ENCODE assay signal across 23 cellular contexts in the genomic region with DNA sequence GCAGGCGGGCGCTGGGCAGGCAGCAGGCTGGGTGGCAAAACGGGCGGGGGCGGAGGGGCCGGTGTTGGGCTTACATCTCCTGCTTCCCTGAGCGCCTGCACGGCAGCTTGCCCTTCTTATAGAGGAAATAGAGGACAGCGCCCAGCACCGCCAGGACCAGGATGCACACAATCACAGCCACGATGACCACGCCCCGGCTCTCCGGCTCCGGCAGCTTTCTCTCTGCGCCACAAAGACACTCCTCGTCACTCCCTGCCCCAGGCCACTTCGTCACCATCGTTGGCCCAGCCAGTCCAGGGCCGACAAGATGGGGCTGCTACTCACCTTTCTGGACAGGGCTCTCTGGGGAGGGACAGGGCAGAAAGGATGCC. TPM values are rescaled to one million over a fixed set of nuclear protein-coding genes. Genes with fewer than 3 reads are reported as not detected.
DNase-seq lines count a peak whose midpoint lies in the region; ATAC-seq and TF ChIP-seq lines count a peak whose summit lies in the region.
"Had no signal": no experiment of that assay in that cellular context is flagged by ENCODE, and none has a peak within 500 bp of the region (broad histone marks: within the 10 kb centered on the region; RNA-seq: fewer than 3 reads in every experiment).

No MANE protein-coding gene starts in this region.

- H3K9ac ChIP-seq in mesendoderm (ENCODE audit: low read length) = no peak overlapping the region
- H3K9ac ChIP-seq: BLaER1 had no signal

- H3K27ac ChIP-seq in right cardiac atrium (ENCODE audit: low read length) (no peak overlapping the region), right atrium auricular region (peak overlapping the region in 1 of 2 donors; percentile 31), mesendoderm (ENCODE audit: low read depth, low read length) (no peak overlapping the region)
- H3K27ac ChIP-seq: BLaER1, neutrophil had no signal

- H3K27me3 ChIP-seq in right cardiac atrium (ENCODE audit: control insufficient read depth, insufficient read depth) (no peaks in the 10 kb centered on the region), right atrium auricular region (no peaks in the 10 kb centered on the region), mesendoderm (ENCODE audit: insufficient read depth, low read length, poor library complexity) (no peaks in the 10 kb centered on the region)
- H3K27me3 ChIP-seq: BLaER1 had no signal

- no peak overlapping the region for H3K23ac ChIP-seq in mesendoderm (ENCODE audit: low read length)

- H3K56ac ChIP-seq in mesendoderm (ENCODE audit: low read length) = peak overlapping the region; percentile 51

- no peaks in the 10 kb centered on the region for H3K79me2 ChIP-seq in mesendoderm (ENCODE audit: control insufficient read depth, insufficient read depth, low read length)

- 64% methylated on average over 20 of the region's 20 CpGs for WGBS in right cardiac atrium
- no CpG with 5 or more reads among the region's 20 CpGs for WGBS in mesendoderm (ENCODE audit: extremely low coverage, insufficient coverage, low lambda C conversion rate)

- no peak overlapping the region for H3K18ac ChIP-seq in mesendoderm (ENCODE audit: low read length)

- H4K5ac ChIP-seq in mesendoderm (ENCODE audit: low read length) = no peak overlapping the region

- no peak overlapping the region for H2BK120ac ChIP-seq in mesendoderm (ENCODE audit: low read depth, low read length)

- H2BK5ac ChIP-seq in mesendoderm (ENCODE audit: low read length) = no peak overlapping the region

- TF ChIP-seq CTCF in right atrium auricular region (IDR thresholded peaks at IDR 0.05) = no peak

- H3K9me3 ChIP-seq in right cardiac atrium (ENCODE audit: control insufficient read depth, low read length) = no peaks in the 10 kb centered on the region
- no peaks in the 10 kb centered on the region for H3K9me3 ChIP-seq in right atrium auricular region
- H3K9me3 ChIP-seq: BLaER1, Caco-2, neutrophil had no signal

- no peak overlapping the region for H2AK5ac ChIP-seq in mesendoderm (ENCODE audit: low read length)

- H3K4me1 ChIP-seq in right cardiac atrium (ENCODE audit: control insufficient read depth, insufficient read depth, low read length) = no peaks in the 10 kb centered on the region
- peaks cover 0 to 7% of the 10 kb centered on the region in 2 donors for H3K4me1 ChIP-seq in right atrium auricular region
- H3K4me1 ChIP-seq in mesendoderm (ENCODE audit: control insufficient read depth, low read depth, low read length) = peaks cover 5% of the 10 kb centered on the region

- H3K79me1 ChIP-seq in mesendoderm (ENCODE audit: low read length) = peaks cover 3% of the 10 kb centered on the region

- no peak overlapping the region for H2BK15ac ChIP-seq in mesendoderm (replicated peaks; ENCODE audit: low read depth)

- peak in 2 of 3 donors; percentile 60 to 62 for DNase-seq in right cardiac atrium
- DNase-seq in right atrium auricular region (ENCODE audit: low spot score) = no peak
- no peak for DNase-seq in mesendoderm
- no peak for DNase-seq in activated CD4-positive, alpha-beta T cell treated with anti-CD3 and anti-CD28 coated beads, Interleukin-2, amount 50 U/mL, for 1 hour
- DNase-seq in stimulated activated CD4-positive, alpha-beta T cell treated with anti-CD3 and anti-CD28 coated beads, Interleukin-2, amount 100 ng/mL, for 24 hours = no peak
- no peak for DNase-seq in NCI-H1930 (lab: John Stamatoyannopoulos, UW)
- DNase-seq: activated naive CD4-positive, alpha-beta T cell treated with anti-CD3 and anti-CD28 coated beads, Interleukin-2, amount 50 U/mL, for 16 hours; activated T-cell treated with anti-CD3 and anti-CD28 coated beads, Interleukin-2, amount 50 U/mL, for 24 hours; Caco-2; head of caudate nucleus; MM.1S; NCI-H146; stimulated activated CD4-positive, alpha-beta T cell treated with anti-CD3 and anti-CD28 coated beads, Interleukin-4, amount 100 ng/mL, for 4 hours; substantia nigra; T1000 had no signal

- H3K4me3 ChIP-seq in right cardiac atrium (ENCODE audit: low read length) (no peak overlapping the region), right atrium auricular region (no peak overlapping the region), mesendoderm (ENCODE audit: low read length) (no peak overlapping the region)
- H3K4me3 ChIP-seq: BLaER1 had no signal

- intact Hi-C loops in right cardiac atrium (cut with DNase I) = loop anchor here in 1 of 4 donors (10.0 kb wide), 1 partner anchor 106 kb away; a partner anchor contains a TSS

- H3K36me3 ChIP-seq in right atrium auricular region (peaks cover 78% of the 10 kb centered on the region), mesendoderm (ENCODE audit: control insufficient read depth, insufficient read depth, low read length) (peaks cover 6% of the 10 kb centered on the region)

- no peak overlapping the region for H3K4me2 ChIP-seq in mesendoderm (ENCODE audit: low read length)
- H3K4me2 ChIP-seq: BLaER1 had no signal

- H3K4ac ChIP-seq in mesendoderm (ENCODE audit: low read depth, low read length) = no peak overlapping the region

- no peak for ATAC-seq in right cardiac atrium

- no peak overlapping the region for H4K8ac ChIP-seq in mesendoderm (ENCODE audit: low read depth, low read length)

RNA-seq across cellular contexts. Expression of a gene that starts 6.3 kb away (rescaled TPM):
- total RNA-seq in right cardiac atrium (100 to 1,000 TPM in 2 of 4 donors, 10 to 100 TPM in 2; 95.1 to 127 (median 104) TPM), right atrium auricular region (100 to 1,000 TPM; 356 to 509 TPM)
- 97.2 TPM for polyA plus RNA-seq in right cardiac atrium
- 35.7 TPM for polyA plus RNA-seq in mesendoderm (2013, experiment 1 of 2)
- 36.5 TPM for polyA plus RNA-seq in mesendoderm (2013, experiment 2 of 2)

RNA-seq across cellular contexts. Expression of a gene that starts 23.7 kb away (rescaled TPM):
- total RNA-seq in right cardiac atrium = 10 to 100 TPM; 12.7 to 19.6 (median 15.2) TPM
- 9.7 TPM for polyA plus RNA-seq in right cardiac atrium
- total RNA-seq in right atrium auricular region = 10 to 100 TPM in 1 of 2 donors, 1 to 10 TPM in 1; 8.2 to 10.3 TPM
- polyA plus RNA-seq in mesendoderm (2013, experiment 1 of 2) = 59.6 TPM
- 61.0 TPM for polyA plus RNA-seq in mesendoderm (2013, experiment 2 of 2)

RNA-seq across cellular contexts. Expression of a gene that starts 30.0 kb away (rescaled TPM):
- total RNA-seq in right cardiac atrium (10 to 100 TPM; 21.4 to 31.0 (median 24.1) TPM), right atrium auricular region (10 to 100 TPM; 41.4 to 47.4 TPM)
- polyA plus RNA-seq in right cardiac atrium = 27.1 TPM
- 0.35 TPM for polyA plus RNA-seq in mesendoderm (2013, experiment 1 of 2)
- 0.32 TPM for polyA plus RNA-seq in mesendoderm (2013, experiment 2 of 2)
- total RNA-seq: H4 had no signal

RNA-seq across cellular contexts. Expression of a gene that starts 35.8 kb away (rescaled TPM):
- total RNA-seq in right cardiac atrium (under 1 TPM in 1 of 4 donors, not detected in 3; 0.06 TPM), right atrium auricular region (not detected)
- 0.02 TPM for polyA plus RNA-seq in right cardiac atrium
- not detected for polyA plus RNA-seq in mesendoderm (2013, experiment 1 of 2)
- polyA plus RNA-seq in mesendoderm (2013, experiment 2 of 2) = not detected
- total RNA-seq: astrocyte, Caco-2, Daoy, fibroblast of lung, H4, lower leg skin, pulmonary artery endothelial cell had no signal
- polyA plus RNA-seq: fibroblast of lung had no signal

Comparison
In these comparisons a context has a peak if more than half of its experiments do, and no peak if none do; other contexts are left out.
1. DNase-seq: peak in right cardiac atrium (2 of 3); none in right atrium auricular region (single experiment), mesendoderm (single experiment), activated CD4-positive, alpha-beta T cell treated with anti-CD3 and anti-CD28 coated beads, Interleukin-2, amount 50 U/mL, for 1 hour (single experiment), stimulated activated CD4-positive, alpha-beta T cell treated with anti-CD3 and anti-CD28 coated beads, Interleukin-2, amount 100 ng/mL, for 24 hours (0 of 2) and NCI-H1930 (0 of 2).